26 cellular contexts compared by ENCODE assay signal in the genomic region with DNA sequence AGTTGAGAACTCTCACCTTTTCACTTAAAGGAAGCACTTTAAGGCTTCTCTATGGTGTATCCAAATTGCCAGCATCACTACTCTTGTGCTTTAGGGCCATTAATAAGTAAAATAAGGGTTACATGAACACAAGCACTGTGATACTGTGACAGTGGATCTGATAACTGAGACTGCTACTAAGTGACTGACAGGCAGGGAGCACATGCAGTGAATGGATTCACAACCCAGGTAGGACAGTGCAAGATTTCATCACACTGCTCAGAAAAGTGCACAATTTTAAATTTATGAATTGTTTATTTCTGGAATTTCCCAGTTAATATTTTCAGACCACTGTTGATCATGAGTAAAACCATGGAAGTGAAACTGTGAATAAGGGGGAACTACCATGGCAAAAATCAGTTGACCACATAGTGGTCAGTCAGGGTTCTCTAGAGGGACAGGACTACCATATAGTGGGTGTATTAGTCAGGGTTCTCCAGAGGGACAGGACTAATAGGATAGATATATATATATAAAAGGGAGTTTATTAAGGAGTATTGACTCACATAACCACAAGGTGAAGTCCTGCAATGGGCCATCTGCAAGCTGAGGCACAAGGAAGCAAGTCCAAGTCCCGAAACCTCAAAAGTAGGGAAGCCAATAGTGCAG. TPM values are rescaled to one million over a fixed set of nuclear protein-coding genes. Genes with fewer than 3 reads are reported as not detected.
"Had no signal": no experiment of that assay in that cellular context is flagged by ENCODE, and none has a peak within 500 bp of the region (broad histone marks: within the 10 kb centered on the region; RNA-seq: fewer than 3 reads in every experiment).

No MANE protein-coding gene starts in this region.

- ATAC-seq: gastrocnemius medialis; left lobe of liver; mucosa of descending colon; natural killer cell treated with Interleukin-12 subunit alpha and Interleukin-12 subunit beta and Interleukin-15 and Interleukin-18, amount 100 ng/mL, for 72 hours; right lobe of liver had no signal

- H3K27ac Mint-ChIP-seq: mesothelial cell of epicardium; naive B cell; natural killer cell treated with Interleukin-12 subunit alpha and Interleukin-12 subunit beta and Interleukin-15 and Interleukin-18, amount 100 ng/mL, for 72 hours had no signal

- H3K36me3 ChIP-seq: gastrocnemius medialis, neutrophil, pancreas, right lobe of liver, stomach, thyroid gland, vagina had no signal

- H3K9me3 ChIP-seq: gastrocnemius medialis, mucosa of descending colon, neutrophil, pancreas, right lobe of liver, stomach, thyroid gland, vagina had no signal

- H3K36me3 Mint-ChIP-seq: mesothelial cell of epicardium; naive B cell; natural killer cell treated with Interleukin-12 subunit alpha and Interleukin-12 subunit beta and Interleukin-15 and Interleukin-18, amount 100 ng/mL, for 72 hours had no signal

- H3K27me3 ChIP-seq: gastrocnemius medialis, neutrophil, pancreas, right lobe of liver, stomach, thyroid gland, vagina had no signal

- H3K27ac ChIP-seq: coronary artery, gastrocnemius medialis, neutrophil, pancreas, right lobe of liver, stomach, thyroid gland, vagina had no signal

- H3K4me1 Mint-ChIP-seq: neural crest cell had no signal

- FAIRE-seq: keratinocyte, pancreas had no signal

- DNase-seq: gastrocnemius medialis; head of caudate nucleus; mesenchymal stem cell; mucosa of descending colon; naive B cell; pancreas; right lobe of liver; stimulated activated CD4-positive, alpha-beta T cell treated with anti-CD3 and anti-CD28 coated beads, Interleukin-12 subunit alpha, Interleukin-12 subunit beta, amount 100 ng/mL, for 4 hours; stimulated activated CD4-positive, alpha-beta T cell treated with anti-CD3 and anti-CD28 coated beads, Interleukin-1b, Interleukin-23, amount 100 ng/mL, for 48 hours; stimulated activated CD4-positive, alpha-beta T cell treated with anti-CD3 and anti-CD28 coated beads, Interleukin-4, amount 100 ng/mL, for 1 hour; stimulated activated CD8-positive, alpha-beta memory T cell treated with anti-CD3 and anti-CD28 coated beads, Interleukin-4, amount 100 ng/mL, for 48 hours; stimulated activated naive CD4-positive, alpha-beta T cell treated with Interleukin-2 at 50 U/mL for 16 hours; stomach; thyroid gland had no signal

- H3K9me3 Mint-ChIP-seq: mesothelial cell of epicardium; naive B cell; natural killer cell treated with Interleukin-12 subunit alpha and Interleukin-12 subunit beta and Interleukin-15 and Interleukin-18, amount 100 ng/mL, for 72 hours; neural crest cell had no signal

- H3K4me3 Mint-ChIP-seq: mesothelial cell of epicardium; naive B cell; natural killer cell treated with Interleukin-12 subunit alpha and Interleukin-12 subunit beta and Interleukin-15 and Interleukin-18, amount 100 ng/mL, for 72 hours; neural crest cell had no signal

- H3K4me3 ChIP-seq: coronary artery, gastrocnemius medialis, lung, mucosa of descending colon, pancreas, right lobe of liver, smooth muscle cell, stomach, thyroid gland, vagina had no signal

- H3K4me1 ChIP-seq: gastrocnemius medialis, pancreas, right lobe of liver, stomach, thyroid gland, vagina had no signal

- H3K4me2 ChIP-seq: smooth muscle cell had no signal

RNA-seq across cellular contexts. Expression of gene LRRD1, which starts 23.7 kb away (rescaled TPM):
- total RNA-seq: gastrocnemius medialis; left lobe of liver; liver; natural killer cell treated with Interleukin-12 subunit alpha and Interleukin-12 subunit beta and Interleukin-15 and Interleukin-18, amount 100 ng/mL, for 72 hours; pancreas; right lobe of liver; ureter had no signal
- polyA plus RNA-seq: liver, smooth muscle cell, stomach had no signal
